Comparison of ENCODE assay signal across 9 cellular contexts in the genomic region with DNA sequence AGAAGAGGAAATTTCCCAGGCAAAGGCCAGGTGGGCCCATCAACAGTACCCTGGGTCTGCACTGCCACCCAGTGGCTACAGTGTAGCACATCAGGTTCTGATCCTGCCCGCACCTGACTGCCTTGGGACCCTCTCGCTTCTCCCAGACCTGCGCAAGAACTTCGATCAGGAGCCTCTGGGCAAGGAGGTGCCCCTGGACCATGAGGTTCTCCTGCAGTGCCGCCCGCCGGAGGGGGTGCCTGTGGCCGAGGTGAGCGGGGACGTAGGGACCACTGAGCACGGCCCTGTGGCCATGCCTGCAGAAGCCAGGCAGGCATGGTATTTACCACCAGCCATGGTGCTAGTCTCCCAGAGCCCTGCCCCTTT. TPM values are rescaled to one million over a fixed set of nuclear protein-coding genes. Genes with fewer than 3 reads are reported as not detected.
DNase-seq lines count a peak whose midpoint lies in the region; ATAC-seq and TF ChIP-seq lines count a peak whose summit lies in the region.
"Had no signal": no experiment of that assay in that cellular context is flagged by ENCODE, and none has a peak within 500 bp of the region (broad histone marks: within the 10 kb centered on the region; RNA-seq: fewer than 3 reads in every experiment).

No MANE protein-coding gene starts in this region.

- peak; percentile 70 for TF ChIP-seq CTCF in HFF-Myc (IDR thresholded peaks at IDR 0.05; ENCODE audit: low read depth, low read length, missing control alignments)
- peak; percentile 51 for TF ChIP-seq CTCF in coronary artery (IDR thresholded peaks at IDR 0.05)
- peak; percentile 90 for TF ChIP-seq CTCF in type B pancreatic cell (conservative IDR thresholded peaks at IDR 0.05)

- H3K9me3 Mint-ChIP-seq in memory B cell: no peaks in the 10 kb centered on the region
- no peaks in the 10 kb centered on the region for H3K9me3 Mint-ChIP-seq in type B pancreatic cell
- H3K9me3 Mint-ChIP-seq: IgD-negative memory B cell had no signal

- H3K36me3 Mint-ChIP-seq in T-helper 17 cell (ENCODE audit: low read depth): peaks cover 3% of the 10 kb centered on the region
- no peaks in the 10 kb centered on the region for H3K36me3 Mint-ChIP-seq in memory B cell
- peaks cover 5% of the 10 kb centered on the region for H3K36me3 Mint-ChIP-seq in type B pancreatic cell

- peaks cover 16% of the 10 kb centered on the region for H3K27me3 Mint-ChIP-seq in T-helper 17 cell
- peaks cover 14% of the 10 kb centered on the region for H3K27me3 Mint-ChIP-seq in memory B cell
- H3K27me3 Mint-ChIP-seq in type B pancreatic cell: peaks cover 4% of the 10 kb centered on the region
- H3K27me3 Mint-ChIP-seq: IgD-negative memory B cell had no signal

- H3K4me3 Mint-ChIP-seq in T-helper 17 cell (no peak overlapping the region), memory B cell (no peak overlapping the region), type B pancreatic cell (no peak overlapping the region)
- H3K4me3 Mint-ChIP-seq: IgD-negative memory B cell had no signal

- ATAC-seq in T-helper 17 cell: peak; percentile 48
- ATAC-seq in memory B cell (ENCODE audit: low read depth): peak; percentile 67
- ATAC-seq in HG03378 (IDR thresholded peaks at IDR 0.05; ENCODE audit: unreplicated experiment): no peak
- no peak for ATAC-seq in HG03196 (IDR thresholded peaks at IDR 0.05; ENCODE audit: unreplicated experiment)

- H3K4me1 Mint-ChIP-seq in T-helper 17 cell (peaks cover 13% of the 10 kb centered on the region), memory B cell (peaks cover 4% of the 10 kb centered on the region), type B pancreatic cell (ENCODE audit: unreplicated experiment) (peaks cover 4% of the 10 kb centered on the region)

- H3K9me3 ChIP-seq in T-helper 17 cell (ENCODE audit: control insufficient read depth, low read length, poor library complexity, severe bottlenecking): no peaks in the 10 kb centered on the region

- H3K27ac Mint-ChIP-seq in T-helper 17 cell: no peak overlapping the region
- no peak overlapping the region for H3K27ac Mint-ChIP-seq in memory B cell
- H3K27ac Mint-ChIP-seq in type B pancreatic cell: no peak overlapping the region
- H3K27ac Mint-ChIP-seq: IgD-negative memory B cell had no signal

- H3K27ac ChIP-seq in coronary artery: no peak overlapping the region

- H3K4me3 ChIP-seq in HFF-Myc (replicated peaks; ENCODE audit: low read depth, low read length): no peak overlapping the region
- no peak overlapping the region for H3K4me3 ChIP-seq in coronary artery

- peak; percentile 17 for DNase-seq in COLO668 (lab: John Stamatoyannopoulos, UW; ENCODE audit: unreplicated experiment)
- DNase-seq in HFF-Myc (ENCODE audit: extremely low read depth, low read depth): no peak
- no peak for DNase-seq in T-helper 17 cell
- DNase-seq in coronary artery (ENCODE audit: low spot score): no peak
- DNase-seq in memory B cell (ENCODE audit: low spot score in 2 of 2): no peak
- DNase-seq in type B pancreatic cell (ENCODE audit: extremely low spot score, unreplicated experiment): no peak

RNA-seq across cellular contexts. Expression of gene SLC29A3, which starts 33.9 kb away (rescaled TPM):
- total RNA-seq in T-helper 17 cell: 1 to 10 TPM; 3.2 to 3.3 TPM
- total RNA-seq in type B pancreatic cell (ENCODE audit: low replicate concordance): 8.8 and 11.1 TPM in 2 replicates

Comparison
In these comparisons a context has a peak if more than half of its experiments do, and no peak if none do; other contexts are left out.
1. ATAC-seq: peak in T-helper 17 cell (single experiment) and memory B cell (single experiment); none in HG03378 (single experiment) and HG03196 (single experiment).
2. Peak in every context shown above with its lines, with median percentiles within 50 percentile points of each other: CTCF ChIP-seq.